Comparison of ENCODE assay signal across 18 cellular contexts in genomic region chr21:37430184-37430821, GRCh38.
A peak's percentile ranks its signal among the peaks of the same experiment; 100 is the strongest.
DNase-seq lines count a peak whose midpoint lies in the region; ATAC-seq, FAIRE-seq and TF ChIP-seq lines count a peak whose summit lies in the region.
"Had no signal": no experiment of that assay in that cellular context is flagged by ENCODE, and none has a peak within 500 bp of the region (broad histone marks: within the 10 kb centered on the region; RNA-seq: fewer than 3 reads in every experiment).

No MANE protein-coding gene starts in this region.

- FAIRE-seq in HTR-8/SVneo (lab: Jason Lieb, UNC): no peak

- H3K4me3 Mint-ChIP-seq in CD4-positive, CD25-positive, alpha-beta regulatory T cell: peak overlapping the region in 3 of 4 donors; percentile 22 to 72 (median 23)
- H3K4me3 Mint-ChIP-seq in HFFc6 (no peak overlapping the region), type B pancreatic cell (no peak overlapping the region)
- H3K4me3 Mint-ChIP-seq: B cell had no signal

- H3K27me3 ChIP-seq in CD4-positive, CD25-positive, alpha-beta regulatory T cell (ENCODE audit: control insufficient read depth, insufficient read depth, low read length): no peaks in the 10 kb centered on the region
- H3K27me3 ChIP-seq in mammary epithelial cell (ENCODE audit: insufficient read depth, low read length) (no peaks in the 10 kb centered on the region), right lobe of liver (no peaks in the 10 kb centered on the region)
- H3K27me3 ChIP-seq: colonic mucosa, neutrophil had no signal

- peaks cover 35% of the 10 kb centered on the region for H3K4me1 ChIP-seq in CD4-positive, CD25-positive, alpha-beta regulatory T cell (ENCODE audit: control insufficient read depth, insufficient read depth, low read length, poor library complexity, severe bottlenecking)
- H3K4me1 ChIP-seq in mammary epithelial cell (ENCODE audit: insufficient read depth, low read length): peaks cover 8% of the 10 kb centered on the region
- H3K4me1 ChIP-seq in right lobe of liver: peaks cover 0 to 50% (median 18%) of the 10 kb centered on the region in 4 donors
- H3K4me1 ChIP-seq: colonic mucosa had no signal

- CTCF ChIA-PET in mammary epithelial cell (lab: Charles Lee; ENCODE audit: low non-redundant PET): no interaction called here

- H3K27ac Mint-ChIP-seq in CD4-positive, CD25-positive, alpha-beta regulatory T cell: peak overlapping the region in 2 of 3 donors; percentile 58 to 62
- H3K27ac Mint-ChIP-seq in HFFc6 (peak overlapping the region; percentile 7; the same call in 1 of the 2 replicates), type B pancreatic cell (no peak overlapping the region)
- H3K27ac Mint-ChIP-seq: B cell had no signal

- H3K27ac ChIP-seq in CD4-positive, CD25-positive, alpha-beta regulatory T cell (ENCODE audit: insufficient read depth, low read length, poor library complexity, severe bottlenecking): no peak overlapping the region
- H3K27ac ChIP-seq in mammary epithelial cell (ENCODE audit: insufficient read depth, low read depth, low read length) (no peak overlapping the region), right lobe of liver (peak overlapping the region in 2 of 3 donors; percentile 48 to 56)
- H3K27ac ChIP-seq: colonic mucosa had no signal

- peaks cover 32% of the 10 kb centered on the region for H3K36me3 Mint-ChIP-seq in CD4-positive, CD25-positive, alpha-beta regulatory T cell
- peaks cover 59% of the 10 kb centered on the region for H3K36me3 Mint-ChIP-seq in HFFc6 (ENCODE audit: low read depth)
- peaks cover 45% of the 10 kb centered on the region for H3K36me3 Mint-ChIP-seq in type B pancreatic cell

- no peak for ATAC-seq in CD4-positive, CD25-positive, alpha-beta regulatory T cell (ENCODE audit: low read depth in 2 of 2)
- peak; percentile 92 to 96 (median 94) for ATAC-seq in right lobe of liver

- TF ChIP-seq CTCF in HFFc6 (IDR thresholded peaks at IDR 0.05) (no peak), mammary epithelial cell (conservative IDR thresholded peaks at IDR 0.05 in 1 of 2, IDR thresholded peaks at IDR 0.05 in 1 of 2; ENCODE audit: extremely low read depth in 1 of 2, insufficient read depth in 1 of 2, low read depth in 1 of 2, low read length in 2 of 2) (no peak), right lobe of liver (IDR thresholded peaks at IDR 0.05) (no peak), GM13976 (IDR thresholded peaks at IDR 0.05; ENCODE audit: borderline replicate concordance, control extremely low read depth, extremely low read depth, insufficient read depth, missing control alignments) (no peak), type B pancreatic cell (conservative IDR thresholded peaks at IDR 0.05) (no peak)

- peaks cover 18% of the 10 kb centered on the region for H3K36me3 ChIP-seq in CD4-positive, CD25-positive, alpha-beta regulatory T cell (ENCODE audit: control insufficient read depth, insufficient read depth, low read length)
- peaks cover 2% of the 10 kb centered on the region for H3K36me3 ChIP-seq in mammary epithelial cell (ENCODE audit: insufficient read depth, low read length)
- H3K36me3 ChIP-seq in right lobe of liver: peaks cover 0 to 1% (median 0%) of the 10 kb centered on the region in 4 donors
- H3K36me3 ChIP-seq: colonic mucosa had no signal

- H3K79me2 ChIP-seq in mammary epithelial cell (ENCODE audit: insufficient read depth, low read length): peaks cover 88% of the 10 kb centered on the region

- BruUV-seq in mammary epithelial cell (replicated peaks; lab: Mats Ljungman, UMichigan): no TSS peak

- H3K9ac ChIP-seq in mammary epithelial cell (ENCODE audit: insufficient read depth, low read length): no peak overlapping the region

- no peak overlapping the region for H2AFZ ChIP-seq in mammary epithelial cell (ENCODE audit: low read depth, low read length)

- peak overlapping the region; percentile 8 for H3K4me3 ChIP-seq in CD4-positive, CD25-positive, alpha-beta regulatory T cell (ENCODE audit: low read depth, low read length)
- no peak overlapping the region for H3K4me3 ChIP-seq in mammary epithelial cell (replicated peaks in 1 of 3; ENCODE audit: insufficient read depth in 1 of 3, low read depth in 2 of 3, low read length in 3 of 3)
- H3K4me3 ChIP-seq in right lobe of liver: peak overlapping the region in 1 of 3 donors; percentile 5
- H3K4me3 ChIP-seq: colonic mucosa had no signal

- TF ChIP-seq POLR2A in right lobe of liver (IDR thresholded peaks at IDR 0.05): no peak

- dilution Hi-C loops in mammary epithelial cell (cut with HindIII; ENCODE audit: low sequenced_read_pairs): no loop called here

- in situ Hi-C loops in mammary epithelial cell (cut with MboI; ENCODE audit: low sequenced_read_pairs in 2 of 2): no loop called here
- in situ Hi-C loops in GM13976 (cut with MboI; ENCODE audit: low sequenced_read_pairs, unreplicated experiment): no loop called here

- H3K4me1 Mint-ChIP-seq in CD4-positive, CD25-positive, alpha-beta regulatory T cell: peaks cover 53 to 75% (median 67%) of the 10 kb centered on the region in 4 donors
- H3K4me1 Mint-ChIP-seq in HFFc6 (ENCODE audit: low read depth) (peaks cover 41% of the 10 kb centered on the region), type B pancreatic cell (ENCODE audit: unreplicated experiment) (peaks cover 35% of the 10 kb centered on the region)

- no peaks in the 10 kb centered on the region for H3K27me3 Mint-ChIP-seq in CD4-positive, CD25-positive, alpha-beta regulatory T cell
- peaks cover 5% of the 10 kb centered on the region for H3K27me3 Mint-ChIP-seq in HFFc6 (ENCODE audit: insufficient read depth)
- no peaks in the 10 kb centered on the region for H3K27me3 Mint-ChIP-seq in type B pancreatic cell
- H3K27me3 Mint-ChIP-seq: B cell had no signal

- intact Hi-C loops in mammary epithelial cell (cut with micrococcal nuclease): no loop called here
- intact Hi-C loops in right lobe of liver (cut with DNase I): no loop called here

- H3K4me2 ChIP-seq in mammary epithelial cell (ENCODE audit: insufficient read depth, low read depth, low read length): no peak overlapping the region

- no peaks in the 10 kb centered on the region for H3K9me3 ChIP-seq in CD4-positive, CD25-positive, alpha-beta regulatory T cell (ENCODE audit: control insufficient read depth in 2 of 2, low read length in 2 of 2)
- H3K9me3 ChIP-seq in mammary epithelial cell (replicated peaks; ENCODE audit: insufficient read depth, low read length): no peaks in the 10 kb centered on the region
- H3K9me3 ChIP-seq in right lobe of liver: no peaks in the 10 kb centered on the region
- H3K9me3 ChIP-seq: colonic mucosa, neutrophil had no signal

- 70% methylated on average over 6 of the region's 6 CpGs for whole genome bisulfite sequencing in mammary epithelial cell (ENCODE audit: low coverage, missing lambda C conversion rate)
- WGBS in right lobe of liver (ENCODE audit: insufficient coverage, low coverage, low lambda C conversion rate, missing lambda C conversion rate): 43% methylated on average over 5 of the region's 6 CpGs

- DNase-seq in CD4-positive, CD25-positive, alpha-beta regulatory T cell: peak in 1 of 3 donors; percentile 16
- DNase-seq in HFFc6 (no peak), mammary epithelial cell (peak; percentile 66), right lobe of liver (peak; percentile 38 to 85 (median 69)), NCI-H526 treated with DMSO at 0.1 percent for 48 hours (lab: John Stamatoyannopoulos, UW) (no peak), GM13976 (ENCODE audit: low spot score) (no peak), type B pancreatic cell (ENCODE audit: extremely low spot score, unreplicated experiment) (no peak), HTR-8/SVneo (ENCODE audit: insufficient read length, low spot score) (no peak)
- DNase-seq: activated CD4-positive, CD25-positive, alpha-beta regulatory T cell; colonic mucosa; GF-D8; islet precursor cell; NCI-H1105 treated with DMSO at 0.1 percent for 48 hours; NCI-H524 treated with DMSO at 0.1 percent for 48 hours; SHP77; stimulated activated CD4-positive, alpha-beta T cell treated with anti-CD3 and anti-CD28 coated beads, Interleukin-15, amount 100 ng/mL, for 24 hours had no signal

- no peaks in the 10 kb centered on the region for H3K9me3 Mint-ChIP-seq in CD4-positive, CD25-positive, alpha-beta regulatory T cell
- H3K9me3 Mint-ChIP-seq in HFFc6: no peaks in the 10 kb centered on the region
- H3K9me3 Mint-ChIP-seq in type B pancreatic cell: peaks cover 11% of the 10 kb centered on the region

- peaks cover 3% of the 10 kb centered on the region for H4K20me1 ChIP-seq in mammary epithelial cell (ENCODE audit: insufficient read depth, low read length)

Comparison
In these comparisons a context has a peak if more than half of its experiments do, and no peak if none do; other contexts are left out.
1. ATAC-seq: peak in right lobe of liver (4 of 4); none in CD4-positive, CD25-positive, alpha-beta regulatory T cell (0 of 2).
2. DNase-seq: peak in mammary epithelial cell (single experiment) and right lobe of liver (3 of 3); none in HFFc6 (single experiment), NCI-H526 treated with DMSO at 0.1 percent for 48 hours (single experiment), GM13976 (single experiment), type B pancreatic cell (single experiment) and HTR-8/SVneo (single experiment).
3. H3K27ac ChIP-seq: peak in right lobe of liver (2 of 3); none in CD4-positive, CD25-positive, alpha-beta regulatory T cell (single experiment) and mammary epithelial cell (single experiment).
4. H3K4me3 Mint-ChIP-seq: peak in CD4-positive, CD25-positive, alpha-beta regulatory T cell (3 of 4); none in HFFc6 (single experiment) and type B pancreatic cell (single experiment).